Comparison of ENCODE assay signal across 8 cellular contexts in genomic region chr2:202635441-202636296, GRCh38. TPM values are rescaled to one million over a fixed set of nuclear protein-coding genes. Genes with fewer than 3 reads are reported as not detected.
DNase-seq lines count a peak whose midpoint lies in the region; ATAC-seq and TF ChIP-seq lines count a peak whose summit lies in the region.

No MANE protein-coding gene starts in this region.

- DNase-seq in GM04503 (ENCODE audit: low read depth): peak; percentile 8
- peak; percentile 69 to 90 for DNase-seq in HAP-1 (ENCODE audit: low spot score in 2 of 2)
- peak; percentile 75 for DNase-seq in M059J (ENCODE audit: low read depth)
- peak; percentile 37 to 60 for DNase-seq in SJSA1 (ENCODE audit: low read depth in 1 of 2, low spot score in 2 of 2)
- DNase-seq in activated naive CD4-positive, alpha-beta T cell treated with Interleukin-2 at 50 U/mL for 16 hours: peak; percentile 85
- DNase-seq in occipital lobe (lab: John Stamatoyannopoulos, UW): peak; percentile 61

- in situ Hi-C loops in HAP-1 (cut with MboI; ENCODE audit: low sequenced_read_pairs): no loop called here

- peak in 1 of 4 experiments; percentile 29 for TF ChIP-seq CTCF in gastroesophageal sphincter (IDR thresholded peaks at IDR 0.05)

- H3K9me3 ChIP-seq in HAP-1 (no peaks in the 10 kb centered on the region), SJSA1 (replicated peaks) (no peaks in the 10 kb centered on the region), gastroesophageal sphincter (no peaks in the 10 kb centered on the region)

- peaks cover 4% of the 10 kb centered on the region for H3K4me1 ChIP-seq in HAP-1
- H3K4me1 ChIP-seq in SJSA1 (replicated peaks): peaks cover 8% of the 10 kb centered on the region; the same call in 1 of the 2 replicates
- peaks cover 0 to 33% (median 0%) of the 10 kb centered on the region in 3 donors for H3K4me1 ChIP-seq in gastroesophageal sphincter

- ATAC-seq in gastroesophageal sphincter: peak; percentile 70

- WGBS in gastroesophageal sphincter (ENCODE audit: low coverage in 1 of 2), 2 donors: 0% methylated on average over 1 of the region's 90 CpGs; no CpG with 5 or more reads in 1 of the 2 donors

- H3K36me3 ChIP-seq in HAP-1 (replicated peaks) (no peaks in the 10 kb centered on the region), SJSA1 (no peaks in the 10 kb centered on the region), gastroesophageal sphincter (no peaks in the 10 kb centered on the region)

- no peak overlapping the region for H3K27ac ChIP-seq in SJSA1
- peak overlapping the region; percentile 30 to 90 (median 88) for H3K27ac ChIP-seq in gastroesophageal sphincter
- peak overlapping the region; percentile 73 for H3K27ac ChIP-seq in temporal lobe (ENCODE audit: low read depth, low read length)

- H3K4me3 ChIP-seq in HAP-1: peak overlapping the region; percentile 96
- H3K4me3 ChIP-seq in SJSA1: peak overlapping the region; percentile 89
- peak overlapping the region; percentile 77 to 87 for H3K4me3 ChIP-seq in gastroesophageal sphincter

- no peak for TF ChIP-seq EP300 in gastroesophageal sphincter (IDR thresholded peaks at IDR 0.05)

- no peak for TF ChIP-seq POLR2A in gastroesophageal sphincter (IDR thresholded peaks at IDR 0.05)

- H3K27me3 ChIP-seq in HAP-1 (ENCODE audit: low read depth) (no peaks in the 10 kb centered on the region), SJSA1 (replicated peaks) (no peaks in the 10 kb centered on the region), gastroesophageal sphincter (no peaks in the 10 kb centered on the region)

RNA-seq across cellular contexts. Expression of gene FAM117B, which starts 0.9 kb away (rescaled TPM):
- total RNA-seq in M059J (2014; rRNA removed; shearing (Covaris generic)): 1.3 and 4.7 TPM in 2 replicates
- total RNA-seq in SJSA1 (2014; rRNA removed; shearing (Covaris generic)): 0.13 and 0.26 TPM in 2 replicates
- 1 to 10 TPM; 3.6 to 9.7 (median 4.6) TPM for total RNA-seq in gastroesophageal sphincter
- 44.6 TPM for total RNA-seq in occipital lobe
- 50.4 TPM for total RNA-seq in temporal lobe

Comparison
In these comparisons a context has a peak if more than half of its experiments do, and no peak if none do; other contexts are left out.
1. DNase-seq: peak in every context shown above with its lines; median percentile 85 in activated naive CD4-positive, alpha-beta T cell treated with Interleukin-2 at 50 U/mL for 16 hours; 80 in HAP-1; 75 in M059J; 61 in occipital lobe; 48 in SJSA1; 8 in GM04503.